Comparison of ENCODE assay signal across 14 cellular contexts in genomic region chr11:75813126-75813525, GRCh38. TPM values are rescaled to one million over a fixed set of nuclear protein-coding genes. Genes with fewer than 3 reads are reported as not detected.
DNase-seq lines count a peak whose midpoint lies in the region; ATAC-seq and TF ChIP-seq lines count a peak whose summit lies in the region.
"Had no signal": no experiment of that assay in that cellular context is flagged by ENCODE, and none has a peak within 500 bp of the region (broad histone marks: within the 10 kb centered on the region; RNA-seq: fewer than 3 reads in every experiment).

No MANE protein-coding gene starts in this region.

- no peaks in the 10 kb centered on the region for H3K9me3 Mint-ChIP-seq in type B pancreatic cell
- H3K9me3 Mint-ChIP-seq: activated CD4-positive, alpha-beta memory T cell treated with anti-CD3 and anti-CD28 coated beads, Interleukin-2, amount 10 ng/mL, durations not matched to agents 7 days and 5 days; activated naive CD4-positive, alpha-beta T cell treated with anti-CD3 and anti-CD28 coated beads, Interleukin-2, amount 10 ng/mL, durations not matched to agents 7 days and 5 days had no signal

- no peak overlapping the region for H2AFZ ChIP-seq in hepatocyte
- H2AFZ ChIP-seq: parathyroid adenoma had no signal

- no peaks in the 10 kb centered on the region for H3K9me2 ChIP-seq in hepatocyte (replicated peaks; ENCODE audit: insufficient read depth)

- H3K27ac Mint-ChIP-seq in type B pancreatic cell, result peak overlapping the region; percentile 95
- H3K27ac Mint-ChIP-seq: activated CD4-positive, alpha-beta memory T cell treated with anti-CD3 and anti-CD28 coated beads, Interleukin-2, amount 10 ng/mL, durations not matched to agents 7 days and 5 days; activated naive CD4-positive, alpha-beta T cell treated with anti-CD3 and anti-CD28 coated beads, Interleukin-2, amount 10 ng/mL, durations not matched to agents 7 days and 5 days had no signal

- H3K9me3 ChIP-seq in heart left ventricle, result no peaks in the 10 kb centered on the region
- H3K9me3 ChIP-seq in Panc1 (ENCODE audit: control insufficient read depth, insufficient read depth, low read depth, low read length), result no peaks in the 10 kb centered on the region
- no peaks in the 10 kb centered on the region for H3K9me3 ChIP-seq in hepatocyte (ENCODE audit: low read depth)
- H3K9me3 ChIP-seq: uterus had no signal

- peak overlapping the region in 9 of 12 donors; percentile 5 to 70 (median 59) for H3K27ac ChIP-seq in heart left ventricle
- H3K27ac ChIP-seq in Panc1 (ENCODE audit: low read length), result peak overlapping the region; percentile 83; the same call in 1 of the 2 replicates
- H3K27ac ChIP-seq in hepatocyte, result peak overlapping the region; percentile 82
- H3K27ac ChIP-seq: parathyroid adenoma had no signal

- no peaks in the 10 kb centered on the region for H3K27me3 Mint-ChIP-seq in type B pancreatic cell

- H3K4me1 ChIP-seq in heart left ventricle (peaks cover 0 to 48% (median 22%) of the 10 kb centered on the region in 12 donors), Panc1 (ENCODE audit: control insufficient read depth, insufficient read depth, low read length) (peaks cover 23% of the 10 kb centered on the region), hepatocyte (ENCODE audit: insufficient read depth) (peaks cover 19% of the 10 kb centered on the region)

- H3K36me3 ChIP-seq in heart left ventricle (no peaks in the 10 kb centered on the region), Panc1 (ENCODE audit: control insufficient read depth, insufficient read depth, low read length) (no peaks in the 10 kb centered on the region; the same call in 1 of the 2 replicates), hepatocyte (replicated peaks; ENCODE audit: insufficient read depth, low read depth) (no peaks in the 10 kb centered on the region)
- H3K36me3 ChIP-seq: uterus had no signal

- no TSS peak for BruUV-seq in Panc1 (replicated peaks; lab: Mats Ljungman, UMichigan)

- H3K27me3 ChIP-seq in heart left ventricle (no peaks in the 10 kb centered on the region), Panc1 (ENCODE audit: control insufficient read depth, insufficient read depth, low read length) (no peaks in the 10 kb centered on the region), hepatocyte (no peaks in the 10 kb centered on the region)
- H3K27me3 ChIP-seq: uterus had no signal

- WGBS in heart left ventricle, 4 donors, result 81 to 93% (median 82%) methylated on average over 2 of the region's 2 CpGs
- WGBS in hepatocyte (ENCODE audit: low lambda C conversion rate, missing lambda C conversion rate), result 79% methylated on average over 2 of the region's 2 CpGs

- in situ Hi-C loops in Panc1 (cut with HindIII; ENCODE audit: low pct_unique_long_range_greater_than_20kb, low sequenced_read_pairs), result no loop called here

- ATAC-seq in heart left ventricle (no peak), Right ventricle myocardium superior (ENCODE audit: poor library complexity) (no peak), Panc1 (no peak), GM18909 (IDR thresholded peaks at IDR 0.05; ENCODE audit: poor library complexity, unreplicated experiment) (no peak)

- peak overlapping the region; percentile 95 for H3K4me3 Mint-ChIP-seq in type B pancreatic cell
- H3K4me3 Mint-ChIP-seq: activated CD4-positive, alpha-beta memory T cell treated with anti-CD3 and anti-CD28 coated beads, Interleukin-2, amount 10 ng/mL, durations not matched to agents 7 days and 5 days; activated naive CD4-positive, alpha-beta T cell treated with anti-CD3 and anti-CD28 coated beads, Interleukin-2, amount 10 ng/mL, durations not matched to agents 7 days and 5 days had no signal

- POLR2A ChIA-PET in Panc1 (lab: Charles Lee), result interaction anchor here (0.6 kb wide), 1 partner anchor 440 kb away, joined by 3 read pairs; no protein-coding TSS in a partner anchor

- TF ChIP-seq CTCF in heart left ventricle (IDR thresholded peaks at IDR 0.05) (no peak), Panc1 (IDR thresholded peaks at IDR 0.05) (no peak), hepatocyte (IDR thresholded peaks at IDR 0.05; ENCODE audit: poor library complexity) (no peak), type B pancreatic cell (conservative IDR thresholded peaks at IDR 0.05) (no peak)

- DNase-seq in heart left ventricle, result no peak
- no peak for DNase-seq in Right ventricle myocardium superior
- DNase-seq in Panc1 (ENCODE audit: low read depth, low spot score), result no peak
- no peak for DNase-seq in hepatocyte (ENCODE audit: low spot score)
- no peak for DNase-seq in type B pancreatic cell (ENCODE audit: extremely low spot score, unreplicated experiment)
- no peak for DNase-seq in COR-L47 (lab: John Stamatoyannopoulos, UW)
- no peak for DNase-seq in stimulated activated CD4-positive, alpha-beta T cell treated with anti-CD3 and anti-CD28 coated beads, Interleukin-4, amount 100 ng/mL, for 4 hours
- DNase-seq: activated CD4-positive, alpha-beta memory T cell treated with anti-CD3 and anti-CD28 coated beads, Interleukin-2, amount 10 ng/mL, durations not matched to agents 7 days and 5 days; activated naive CD4-positive, alpha-beta T cell treated with anti-CD3 and anti-CD28 coated beads, Interleukin-2, amount 10 ng/mL, durations not matched to agents 7 days and 5 days; NCI-H446 treated with DMSO at 0.1 percent for 48 hours; T-helper 9 cell; uterus had no signal

- TF ChIP-seq POLR2A in heart left ventricle (IDR thresholded peaks at IDR 0.05), result no peak

- CTCF ChIA-PET in Panc1 (lab: Charles Lee), result no interaction called here

- H3K36me3 Mint-ChIP-seq in type B pancreatic cell, result no peaks in the 10 kb centered on the region
- H3K36me3 Mint-ChIP-seq: activated naive CD4-positive, alpha-beta T cell treated with anti-CD3 and anti-CD28 coated beads, Interleukin-2, amount 10 ng/mL, durations not matched to agents 7 days and 5 days had no signal

- H4K20me1 ChIP-seq in hepatocyte (ENCODE audit: insufficient read depth, poor library complexity, severe bottlenecking), result no peaks in the 10 kb centered on the region

- peaks cover 11% of the 10 kb centered on the region for H3K4me1 Mint-ChIP-seq in type B pancreatic cell (ENCODE audit: unreplicated experiment)

- peak overlapping the region; percentile 77 for H3K4me2 ChIP-seq in hepatocyte

- intact Hi-C loops in heart left ventricle (cut with DNase I), result loop anchor here in 2 of 10 donors (5.0 to 10.0 kb wide), 2 partner anchors 339 to 342 kb away; no protein-coding TSS in a partner anchor
- intact Hi-C loops in Right ventricle myocardium superior (cut with DNase I), result no loop called here
- intact Hi-C loops in Panc1 (cut with micrococcal nuclease; ENCODE audit: unreplicated experiment), result loop anchor here (10.0 kb wide), 1 partner anchor 502 kb away; no protein-coding TSS in a partner anchor

- H3K79me2 ChIP-seq in hepatocyte, result peaks cover 27% of the 10 kb centered on the region

- H3K4me3 ChIP-seq in heart left ventricle, result no peak overlapping the region
- no peak overlapping the region for H3K4me3 ChIP-seq in Panc1 (ENCODE audit: low read depth in 2 of 2, low read length in 2 of 2)
- H3K4me3 ChIP-seq in hepatocyte, result no peak overlapping the region

RNA-seq across cellular contexts. Expression of gene UVRAG, which starts 1.9 kb away (rescaled TPM):
- total RNA-seq in heart left ventricle, result 10 to 100 TPM; 12.7 to 22.6 (median 15.2) TPM
- polyA plus RNA-seq in heart left ventricle, result 10 to 100 TPM in 1 of 2 donors, 1 to 10 TPM in 1; 4.5 to 12.4 TPM
- 14.7 TPM for total RNA-seq in Right ventricle myocardium superior
- 29.5 TPM for total RNA-seq in Panc1 (2021; ENCODE audit: unreplicated experiment)
- polyA plus RNA-seq in Panc1 (2012; ENCODE audit: insufficient read length), result 12.0 TPM
- total RNA-seq in hepatocyte, result 25.2 and 36.5 TPM in 2 replicates
- 15.3 and 21.1 TPM in 2 replicates for polyA plus RNA-seq in hepatocyte
- 20.7 and 29.5 TPM in 2 replicates for total RNA-seq in type B pancreatic cell (ENCODE audit: low replicate concordance)

RNA-seq across cellular contexts. Expression of gene DGAT2, which starts 44.5 kb away (rescaled TPM):
- total RNA-seq in heart left ventricle, result 10 to 100 TPM in 3 of 9 donors, 1 to 10 TPM in 6; 4.4 to 48.3 (median 8.3) TPM
- polyA plus RNA-seq in heart left ventricle, result 10 to 100 TPM in 1 of 2 donors, 1 to 10 TPM in 1; 4.0 to 15.8 TPM
- total RNA-seq in Right ventricle myocardium superior, result 20.7 TPM
- total RNA-seq in Panc1 (2021; ENCODE audit: unreplicated experiment), result 19.2 TPM
- polyA plus RNA-seq in Panc1 (2012; ENCODE audit: insufficient read length), result 23.1 TPM
- 52.6 and 60.5 TPM in 2 replicates for total RNA-seq in hepatocyte
- polyA plus RNA-seq in hepatocyte, result 27.5 and 55.6 TPM in 2 replicates
- 5.9 and 11.2 TPM in 2 replicates for total RNA-seq in type B pancreatic cell (ENCODE audit: low replicate concordance)
